ENCODE assay signal across 12 cellular contexts in the genomic region with DNA sequence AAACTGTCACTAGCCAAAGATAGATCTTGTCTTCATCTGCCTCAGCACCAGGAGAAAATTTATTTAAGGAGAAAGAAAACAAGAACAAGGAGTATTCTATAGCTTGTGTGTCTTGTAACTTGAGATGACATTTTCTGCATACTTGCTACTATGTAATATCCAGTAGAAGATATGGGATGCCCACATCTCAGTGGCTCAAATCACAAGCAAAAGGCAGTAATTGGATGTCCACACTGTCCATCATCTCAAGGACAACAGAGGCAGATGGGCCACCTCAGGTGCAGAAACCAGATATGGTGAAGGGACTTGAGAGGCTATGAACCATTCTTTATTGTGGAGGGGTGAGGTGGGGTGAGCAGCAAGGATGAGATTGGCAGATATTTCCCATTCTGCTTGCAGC.
"Had no signal": no experiment of that assay in that cellular context is flagged by ENCODE, and none has a peak within 500 bp of the region (broad histone marks: within the 10 kb centered on the region; RNA-seq: fewer than 3 reads in every experiment).

No MANE protein-coding gene starts in this region.

- ATAC-seq: activated CD4-positive, CD25-positive, alpha-beta regulatory T cell treated with anti-CD3 and anti-CD28 coated beads, Interleukin-2, amount 50 U/mL, for 24 hours; activated naive CD4-positive, alpha-beta T cell treated with anti-CD3 and anti-CD28 coated beads, Interleukin-2, amount 50 U/mL, for 72 hours; stimulated activated naive CD8-positive, alpha-beta T cell treated with anti-CD3 and anti-CD28 coated beads, Interleukin-15, Interleukin-2, amounts not matched to agents 100 U/mL and 50 U/mL, for 24 hours had no signal

- H3K27ac ChIP-seq: sigmoid colon, upper lobe of right lung had no signal

- H3K36me3 ChIP-seq: sigmoid colon, upper lobe of right lung had no signal

- DNase-seq: activated CD4-positive, alpha-beta T cell treated with anti-CD3 and anti-CD28 coated beads, Interleukin-2, amount 50 U/mL, for 4 hours; activated effector memory CD4-positive, alpha-beta T cell treated with Interleukin-2 at 50 U/mL for 16 hours; activated T-cell treated with anti-CD3 and anti-CD28 coated beads, Interleukin-2, amount 50 U/mL, for 1 hour; amygdala; nephron progenitor cell; sigmoid colon; stimulated activated CD4-positive, alpha-beta T cell treated with anti-CD3 and anti-CD28 coated beads, Interleukin-2, amount 100 ng/mL, for 48 hours; stimulated activated naive CD8-positive, alpha-beta T cell treated with anti-CD3 and anti-CD28 coated beads, Interleukin-15, Interleukin-2, amounts not matched to agents 100 U/mL and 50 U/mL, for 24 hours; upper lobe of right lung had no signal

- H3K4me1 ChIP-seq: sigmoid colon, upper lobe of right lung had no signal

- FAIRE-seq: colon had no signal

- H3K27me3 ChIP-seq: sigmoid colon, upper lobe of right lung had no signal

- H3K4me3 ChIP-seq: sigmoid colon, upper lobe of right lung had no signal
